ENCODE assay signal across 8 cellular contexts in genomic region chr19:42634409-42635232, GRCh38. TPM values are rescaled to one million over a fixed set of nuclear protein-coding genes. Genes with fewer than 3 reads are reported as not detected.
DNase-seq lines count a peak whose midpoint lies in the region; ATAC-seq, FAIRE-seq and TF ChIP-seq lines count a peak whose summit lies in the region.

No MANE protein-coding gene starts in this region.

- no peak overlapping the region for H3K9ac ChIP-seq in PC-3 (ENCODE audit: low read length)
- H3K9ac ChIP-seq in K562 (ENCODE audit: insufficient read depth in 1 of 2, low read depth in 2 of 2, low read length in 2 of 2): no peak overlapping the region

- H3K9me3 Mint-ChIP-seq in GM23338 (peaks cover 83% of the 10 kb centered on the region), natural killer cell (no peaks in the 10 kb centered on the region)

- BruUV-seq in PC-3 (replicated peaks; lab: Mats Ljungman, UMichigan): no TSS peak
- no TSS peak for BruUV-seq in K562 (replicated peaks; lab: Mats Ljungman, UMichigan)

- H3F3A ChIP-seq in GM23338 (replicated peaks; ENCODE audit: low read depth): no peaks in the 10 kb centered on the region
- no peaks in the 10 kb centered on the region for H3F3A ChIP-seq in PC-3 (ENCODE audit: low read length, unreplicated experiment)

- POLR2A ChIA-PET in PC-3 (lab: Charles Lee; ENCODE audit: unreplicated experiment) (interaction anchor here (0.5 to 0.6 kb wide), 2 partner anchors 30 to 786 kb away, joined by 3 to 4 read pairs; no protein-coding TSS in a partner anchor), K562 (lab: Yijun Ruan, JAX) (no interaction called here)

- TF ChIP-seq RAD21 in K562 (CRISPR knock-in tag; conservative IDR thresholded peaks at IDR 0.05 in 1 of 2, IDR thresholded peaks at IDR 0.05 in 1 of 2): peak in 1 of 2 experiments; percentile 58; a peak in 2 of 4 replicates

- H3K27me3 ChIP-seq in GM23338 (ENCODE audit: insufficient read depth) (no peaks in the 10 kb centered on the region), PC-3 (ENCODE audit: low read length) (no peaks in the 10 kb centered on the region; the same call in 1 of the 2 replicates), K562 (ENCODE audit: control insufficient read depth in 2 of 2, insufficient read depth in 2 of 2, low read length in 2 of 2) (no peaks in the 10 kb centered on the region; a peak in 1 of 5 replicates)

- ATAC-seq in GM23338 (peak; percentile 67), PC-3 (no peak; the same call in 1 of the 2 replicates), K562 (peak; percentile 93), natural killer cell (peak in 2 of 3 donors; percentile 45 to 62), HG02798 (IDR thresholded peaks at IDR 0.05; ENCODE audit: poor library complexity, unreplicated experiment) (no peak), HG02852 (IDR thresholded peaks at IDR 0.05; ENCODE audit: unreplicated experiment) (no peak)

- in situ Hi-C loops in K562 (cut with MboI): no loop called here

- DNase-seq in COLO668 (lab: John Stamatoyannopoulos, UW; ENCODE audit: unreplicated experiment) (peak; percentile 18), GM23338 (ENCODE audit: low spot score) (peak; percentile 83), PC-3 (peak; percentile 65), K562 (ENCODE audit: extremely low read depth in 1 of 4, low spot score in 3 of 4) (peak; percentile 43 to 63 (median 54)), natural killer cell (no peak)
- DNase-seq in central memory CD4-positive, alpha-beta T cell: no peak

- H3K4me3 ChIP-seq in GM23338: no peak overlapping the region
- H3K4me3 ChIP-seq in PC-3 (ENCODE audit: low read length): no peak overlapping the region
- no peak overlapping the region for H3K4me3 ChIP-seq in K562

- CTCF ChIA-PET in PC-3 (lab: Charles Lee): no interaction called here
- CTCF ChIA-PET in K562 (lab: Yijun Ruan, JAX; ENCODE audit: low intra/inter-chr PET ratio): interaction anchor here (0.6 to 0.7 kb wide), 2 partner anchors 157 to 895 kb away, joined by 3 read pairs; no protein-coding TSS in a partner anchor

- H4K20me1 ChIP-seq in GM23338 (replicated peaks; ENCODE audit: insufficient read depth) (no peaks in the 10 kb centered on the region), PC-3 (ENCODE audit: low read length) (no peaks in the 10 kb centered on the region), K562 (replicated peaks; ENCODE audit: control insufficient read depth, insufficient read depth, low read length) (no peaks in the 10 kb centered on the region)

- peak; percentile 86 to 87 for TF ChIP-seq CTCF in GM23338 (conservative IDR thresholded peaks at IDR 0.05; ENCODE audit: low read depth in 2 of 2)
- TF ChIP-seq CTCF in PC-3 (conservative IDR thresholded peaks at IDR 0.05; ENCODE audit: low read depth, low read length): peak; percentile 81
- TF ChIP-seq CTCF in K562 (IDR thresholded peaks at IDR 0.05 in 2 of 3, conservative IDR thresholded peaks at IDR 0.05 in 1 of 3; ENCODE audit: insufficient read depth in 2 of 3, low read depth in 1 of 3, low read length in 3 of 3): peak; percentile 75 to 86 (median 84)
- peak; percentile 66 for TF ChIP-seq CTCF in natural killer cell (IDR thresholded peaks at IDR 0.05)

- H3K9me1 ChIP-seq in K562 (ENCODE audit: control insufficient read depth, insufficient read depth, low read length): no peaks in the 10 kb centered on the region

- H3K79me2 ChIP-seq in GM23338 (replicated peaks; ENCODE audit: insufficient read depth): no peaks in the 10 kb centered on the region
- no peaks in the 10 kb centered on the region for H3K79me2 ChIP-seq in PC-3 (ENCODE audit: low read length)
- H3K79me2 ChIP-seq in K562 (ENCODE audit: control insufficient read depth, insufficient read depth, low read length): no peaks in the 10 kb centered on the region

- peaks cover 16% of the 10 kb centered on the region for H3K27me3 Mint-ChIP-seq in GM23338 (ENCODE audit: insufficient read depth, low read depth, poor library complexity)
- H3K27me3 Mint-ChIP-seq in natural killer cell (ENCODE audit: low read depth in 2 of 2): peaks cover 0 to 9% of the 10 kb centered on the region in 2 donors

- H2AFZ ChIP-seq in GM23338 (peak overlapping the region; percentile 84; the same call in 1 of the 2 replicates), PC-3 (ENCODE audit: low read length) (peak overlapping the region; percentile 52; the same call in 1 of the 2 replicates), K562 (ENCODE audit: low read depth, low read length) (no peak overlapping the region)

- H3K36me3 Mint-ChIP-seq in GM23338 (ENCODE audit: low read depth): peaks cover 12% of the 10 kb centered on the region; the same call in 2 of the 3 replicates
- H3K36me3 Mint-ChIP-seq in natural killer cell: no peaks in the 10 kb centered on the region

- 1% methylated on average over 5 of the region's 5 CpGs for WGBS in K562 (ENCODE audit: insufficient coverage, low coverage, missing lambda C conversion rate)

- no peak for TF ChIP-seq POLR2A in K562 (conservative IDR thresholded peaks at IDR 0.05)

- H3K9me3 ChIP-seq in PC-3 (ENCODE audit: low read length) (no peaks in the 10 kb centered on the region), K562 (replicated peaks; ENCODE audit: control insufficient read depth, insufficient read depth, low read depth, low read length) (no peaks in the 10 kb centered on the region)

- H3K4me1 Mint-ChIP-seq in GM23338: no peaks in the 10 kb centered on the region
- no peaks in the 10 kb centered on the region for H3K4me1 Mint-ChIP-seq in natural killer cell

- H3K9me2 ChIP-seq in GM23338 (ENCODE audit: insufficient read depth) (peaks cover 7% of the 10 kb centered on the region; the same call in 1 of the 2 replicates), PC-3 (replicated peaks; ENCODE audit: low read length) (no peaks in the 10 kb centered on the region)

- FAIRE-seq in K562 (lab: Jason Lieb, UNC): peak; percentile 84

- no peak for TF ChIP-seq EP300 in K562 (IDR thresholded peaks at IDR 0.05; ENCODE audit: low read length)

- H3K36me3 ChIP-seq in GM23338 (ENCODE audit: insufficient read depth) (no peaks in the 10 kb centered on the region), PC-3 (ENCODE audit: low read depth, low read length) (no peaks in the 10 kb centered on the region), K562 (ENCODE audit: control insufficient read depth, insufficient read depth, low read length) (no peaks in the 10 kb centered on the region)

- no peak overlapping the region for H3K4me2 ChIP-seq in GM23338
- H3K4me2 ChIP-seq in PC-3 (ENCODE audit: low read length): no peak overlapping the region
- H3K4me2 ChIP-seq in K562 (ENCODE audit: insufficient read depth, low read length): no peak overlapping the region

- H3K27ac Mint-ChIP-seq in GM23338 (no peak overlapping the region), natural killer cell (no peak overlapping the region)

- H3K27ac ChIP-seq in GM23338 (ENCODE audit: low read depth): no peak overlapping the region
- no peak overlapping the region for H3K27ac ChIP-seq in PC-3 (ENCODE audit: low read length)
- no peak overlapping the region for H3K27ac ChIP-seq in K562 (ENCODE audit: extremely low read depth, low read depth, low read length)

- H3K4me3 Mint-ChIP-seq in GM23338 (no peak overlapping the region), natural killer cell (no peak overlapping the region)

- intact Hi-C loops in PC-3 (cut with micrococcal nuclease) (no loop called here), K562 (cut with micrococcal nuclease) (no loop called here), natural killer cell (cut with micrococcal nuclease) (no loop called here)

- H3K4me1 ChIP-seq in GM23338 (ENCODE audit: insufficient read depth): no peaks in the 10 kb centered on the region
- H3K4me1 ChIP-seq in PC-3 (ENCODE audit: insufficient read depth, low read length): no peaks in the 10 kb centered on the region
- no peaks in the 10 kb centered on the region for H3K4me1 ChIP-seq in K562 (replicated peaks in 1 of 2; ENCODE audit: control insufficient read depth in 2 of 2, insufficient read depth in 2 of 2, low read length in 2 of 2)

TF ChIP-seq in GM23338, 12 proteins besides CTCF, POLR2A, EP300 and RAD21:
- no peak for TF ChIP-seq STAT1 (IDR thresholded peaks at IDR 0.05; ENCODE audit: unreplicated experiment)
- no peak for TF ChIP-seq JUNB (IDR thresholded peaks at IDR 0.05; ENCODE audit: unreplicated experiment)
- TF ChIP-seq EZH2phosphoT487 (IDR thresholded peaks at IDR 0.05; ENCODE audit: unreplicated experiment): no peak
TF ChIP-seq in GM23338: peak in this region for 0.

TF ChIP-seq in K562, 482 proteins besides CTCF, POLR2A, EP300 and RAD21 (continues in another document):
- TF ChIP-seq SREBF2 (CRISPR knock-in tag; IDR thresholded peaks at IDR 0.05) (no peak), RB1 (IDR thresholded peaks at IDR 0.05; ENCODE audit: low read depth) (no peak), ZBTB12 (CRISPR knock-in tag; IDR thresholded peaks at IDR 0.05) (no peak)

RNA-seq across cellular contexts. Expression of gene CEACAM8, which starts 39.9 kb away (rescaled TPM):
- total RNA-seq in GM23338 (2014; rRNA removed; shearing (Covaris generic)): not detected in 2 replicates
- polyA plus RNA-seq in GM23338 (2016; fragmentation: Nextera tagmentation; extraction: Ambion mirVana) (not detected in 2 replicates), K562 (2011; rRNA removed) (not detected in 2 replicates), K562 (2014; fragmentation: Illumina TruSeq; extraction: Trizol) (not detected in 2 replicates), K562 (2014; fragmentation: Nextera tagmentation; extraction: Ambion mirVana) (not detected), K562 (2014; rRNA removed) (not detected in 2 replicates)
- total RNA-seq in PC-3 (2014; rRNA removed) (not detected in 2 replicates), K562 (2014; rRNA removed) (not detected in 2 replicates), K562 (2014; rRNA removed; fragmentation: Illumina TruSeq; extraction: Trizol) (not detected in 2 replicates), K562 (2015; rRNA removed; fragmentation: Illumina TruSeq; extraction: Trizol) (not detected in 2 replicates), K562 (2021) (not detected in 2 replicates), natural killer cell (not detected)
- not detected in 2 replicates for total RNA-seq in K562 (2011; cell fraction: chromatin; rRNA removed; ENCODE audit: low replicate concordance)
- total RNA-seq in K562 (2011; cell fraction: nucleolus; rRNA removed): not detected in 2 replicates
- total RNA-seq in K562 (2011; cell fraction: nucleoplasm; rRNA removed): not detected in 2 replicates
- polyA plus RNA-seq in K562 (2011; cell fraction: cytosol; rRNA removed): not detected in 2 replicates
- polyA plus RNA-seq in K562 (2011; cell fraction: nucleus; rRNA removed): not detected in 2 replicates
- polyA plus RNA-seq in K562 (2012): not detected in 2 replicates
- polyA minus RNA-seq in K562 (2011; rRNA and poly(A)+ RNA removed): not detected in 2 replicates
- polyA minus RNA-seq in K562 (2011; cell fraction: cytosol; rRNA and poly(A)+ RNA removed): not detected in 2 replicates
- polyA minus RNA-seq in K562 (2011; cell fraction: nucleus; rRNA and poly(A)+ RNA removed): not detected in 2 replicates

Comparison
In these comparisons a context has a peak if more than half of its experiments do, and no peak if none do; other contexts are left out.
1. DNase-seq: peak in COLO668 (single experiment), GM23338 (single experiment), PC-3 (single experiment) and K562 (4 of 4); none in natural killer cell (single experiment) and central memory CD4-positive, alpha-beta T cell (single experiment).
2. ATAC-seq: peak in GM23338 (single experiment), K562 (single experiment) and natural killer cell (2 of 3); none in PC-3 (single experiment), HG02798 (single experiment) and HG02852 (single experiment).
3. Peak in every context shown above with its lines, with median percentiles within 50 percentile points of each other: CTCF ChIP-seq.